ENCODE assay signal across 25 cellular contexts in genomic region chr5:2324788-2325187, GRCh38.
"Had no signal": no experiment of that assay in that cellular context is flagged by ENCODE, and none has a peak within 500 bp of the region (broad histone marks: within the 10 kb centered on the region; RNA-seq: fewer than 3 reads in every experiment).

No MANE protein-coding gene starts in this region.

- ATAC-seq: esophagus mucosa; foreskin keratinocyte; gastroesophageal sphincter; heart left ventricle; left cardiac atrium; left lung; naive thymus-derived CD8-positive, alpha-beta T cell had no signal

- H3K27me3 ChIP-seq: foreskin keratinocyte, neutrophil, right lobe of liver, thyroid gland had no signal

- H2AFZ ChIP-seq: parathyroid adenoma had no signal

- H3K36me3 ChIP-seq: gastroesophageal sphincter, heart left ventricle, left lung, neutrophil, right lobe of liver, stomach, thyroid gland had no signal

- H3K4me1 ChIP-seq: foreskin keratinocyte, gastroesophageal sphincter, heart left ventricle, left lung, parathyroid adenoma, right lobe of liver, stomach, thyroid gland had no signal

- H3K9me3 ChIP-seq: gastroesophageal sphincter, heart left ventricle, neutrophil, right lobe of liver, thyroid gland had no signal

- DNase-seq: dorsolateral prefrontal cortex; effector CD4-positive, alpha-beta T cell; foreskin keratinocyte; heart left ventricle; hippocampal formation; left cardiac atrium; left lung; mesendoderm; midbrain; naive thymus-derived CD8-positive, alpha-beta T cell; nephron progenitor cell; right lobe of liver; small intestine; stimulated activated CD4-positive, alpha-beta T cell treated with anti-CD3 and anti-CD28 coated beads, Interleukin-12 subunit alpha, Interleukin-12 subunit beta, amount 100 ng/mL, for 4 hours; stimulated activated CD4-positive, alpha-beta T cell treated with anti-CD3 and anti-CD28 coated beads, Interleukin-1b, Interleukin-23, amount 100 ng/mL, for 48 hours; stimulated activated CD4-positive, alpha-beta T cell treated with anti-CD3 and anti-CD28 coated beads, Interleukin-4, amount 100 ng/mL, for 1 hour; stimulated activated CD8-positive, alpha-beta memory T cell treated with anti-CD3 and anti-CD28 coated beads, Interleukin-4, amount 100 ng/mL, for 48 hours; stimulated activated naive CD4-positive, alpha-beta T cell; stomach; thyroid gland had no signal

- H3K9ac ChIP-seq: parathyroid adenoma had no signal

- H3K27ac ChIP-seq: dorsolateral prefrontal cortex, epithelial cell of prostate, foreskin keratinocyte, gastroesophageal sphincter, heart left ventricle, left lung, neutrophil, parathyroid adenoma, right lobe of liver, stomach, thyroid gland had no signal

- H3K4me3 ChIP-seq: dorsolateral prefrontal cortex, gastroesophageal sphincter, heart left ventricle, left lung, right lobe of liver, stomach, thyroid gland had no signal
